Comparison of ENCODE assay signal across 1 cellular context in the genomic region with DNA sequence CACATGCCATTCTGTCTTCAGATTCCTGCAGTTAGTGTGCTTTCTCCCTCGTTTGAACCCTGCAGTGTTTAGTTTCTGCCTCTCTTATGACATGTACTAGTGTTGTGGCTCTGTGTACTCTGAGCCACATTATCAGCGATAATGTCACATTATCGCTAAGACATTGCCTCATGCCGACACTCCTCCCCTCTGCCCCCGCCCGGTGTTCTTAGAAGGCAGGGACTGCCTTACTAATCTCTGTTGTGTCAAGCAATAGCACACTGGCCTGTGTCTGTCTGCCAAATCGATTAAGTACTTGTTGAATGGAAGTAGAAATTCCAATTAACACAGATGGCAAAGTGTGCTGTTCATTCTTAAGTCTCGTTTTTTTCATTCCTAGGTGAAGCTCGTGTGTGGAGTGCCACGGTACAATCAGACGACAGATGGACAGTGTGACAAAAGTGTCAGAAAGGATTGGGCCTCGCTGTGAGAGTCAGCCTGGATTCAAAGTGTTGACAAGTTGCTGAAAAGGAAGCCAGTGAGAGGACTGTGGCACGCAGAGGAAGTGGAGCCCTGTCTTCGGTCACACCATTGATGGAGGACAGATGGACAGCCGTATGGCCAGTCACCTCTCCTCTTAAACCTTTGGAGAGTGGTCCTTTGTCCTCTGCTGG.
A peak's percentile ranks its signal among the peaks of the same experiment; 100 is the strongest.
TF ChIP-seq lines count a peak whose summit lies in the region.

No MANE protein-coding gene starts in this region.

TF ChIP-seq in GM12878, 131 proteins besides CTCF, POLR2A, EP300 and RAD21:
- TF ChIP-seq LARP7 (IDR thresholded peaks at IDR 0.05) (no peak), BCL3 (IDR thresholded peaks at IDR 0.05; ENCODE audit: borderline replicate concordance, insufficient read depth, low read depth, low read length, poor library complexity, severe bottlenecking) (peak; percentile 51)
TF ChIP-seq in GM12878: peak in this region for 1.
